ENCODE assay signal across 1 cellular context in genomic region chr20:57389695-57390603, GRCh38.
TF ChIP-seq lines count a peak whose summit lies in the region.

No MANE protein-coding gene starts in this region.

TF ChIP-seq in K562, 482 proteins besides CTCF, POLR2A, EP300 and RAD21 (continued from another document and continues in another):
- TF ChIP-seq, protein P1, sequence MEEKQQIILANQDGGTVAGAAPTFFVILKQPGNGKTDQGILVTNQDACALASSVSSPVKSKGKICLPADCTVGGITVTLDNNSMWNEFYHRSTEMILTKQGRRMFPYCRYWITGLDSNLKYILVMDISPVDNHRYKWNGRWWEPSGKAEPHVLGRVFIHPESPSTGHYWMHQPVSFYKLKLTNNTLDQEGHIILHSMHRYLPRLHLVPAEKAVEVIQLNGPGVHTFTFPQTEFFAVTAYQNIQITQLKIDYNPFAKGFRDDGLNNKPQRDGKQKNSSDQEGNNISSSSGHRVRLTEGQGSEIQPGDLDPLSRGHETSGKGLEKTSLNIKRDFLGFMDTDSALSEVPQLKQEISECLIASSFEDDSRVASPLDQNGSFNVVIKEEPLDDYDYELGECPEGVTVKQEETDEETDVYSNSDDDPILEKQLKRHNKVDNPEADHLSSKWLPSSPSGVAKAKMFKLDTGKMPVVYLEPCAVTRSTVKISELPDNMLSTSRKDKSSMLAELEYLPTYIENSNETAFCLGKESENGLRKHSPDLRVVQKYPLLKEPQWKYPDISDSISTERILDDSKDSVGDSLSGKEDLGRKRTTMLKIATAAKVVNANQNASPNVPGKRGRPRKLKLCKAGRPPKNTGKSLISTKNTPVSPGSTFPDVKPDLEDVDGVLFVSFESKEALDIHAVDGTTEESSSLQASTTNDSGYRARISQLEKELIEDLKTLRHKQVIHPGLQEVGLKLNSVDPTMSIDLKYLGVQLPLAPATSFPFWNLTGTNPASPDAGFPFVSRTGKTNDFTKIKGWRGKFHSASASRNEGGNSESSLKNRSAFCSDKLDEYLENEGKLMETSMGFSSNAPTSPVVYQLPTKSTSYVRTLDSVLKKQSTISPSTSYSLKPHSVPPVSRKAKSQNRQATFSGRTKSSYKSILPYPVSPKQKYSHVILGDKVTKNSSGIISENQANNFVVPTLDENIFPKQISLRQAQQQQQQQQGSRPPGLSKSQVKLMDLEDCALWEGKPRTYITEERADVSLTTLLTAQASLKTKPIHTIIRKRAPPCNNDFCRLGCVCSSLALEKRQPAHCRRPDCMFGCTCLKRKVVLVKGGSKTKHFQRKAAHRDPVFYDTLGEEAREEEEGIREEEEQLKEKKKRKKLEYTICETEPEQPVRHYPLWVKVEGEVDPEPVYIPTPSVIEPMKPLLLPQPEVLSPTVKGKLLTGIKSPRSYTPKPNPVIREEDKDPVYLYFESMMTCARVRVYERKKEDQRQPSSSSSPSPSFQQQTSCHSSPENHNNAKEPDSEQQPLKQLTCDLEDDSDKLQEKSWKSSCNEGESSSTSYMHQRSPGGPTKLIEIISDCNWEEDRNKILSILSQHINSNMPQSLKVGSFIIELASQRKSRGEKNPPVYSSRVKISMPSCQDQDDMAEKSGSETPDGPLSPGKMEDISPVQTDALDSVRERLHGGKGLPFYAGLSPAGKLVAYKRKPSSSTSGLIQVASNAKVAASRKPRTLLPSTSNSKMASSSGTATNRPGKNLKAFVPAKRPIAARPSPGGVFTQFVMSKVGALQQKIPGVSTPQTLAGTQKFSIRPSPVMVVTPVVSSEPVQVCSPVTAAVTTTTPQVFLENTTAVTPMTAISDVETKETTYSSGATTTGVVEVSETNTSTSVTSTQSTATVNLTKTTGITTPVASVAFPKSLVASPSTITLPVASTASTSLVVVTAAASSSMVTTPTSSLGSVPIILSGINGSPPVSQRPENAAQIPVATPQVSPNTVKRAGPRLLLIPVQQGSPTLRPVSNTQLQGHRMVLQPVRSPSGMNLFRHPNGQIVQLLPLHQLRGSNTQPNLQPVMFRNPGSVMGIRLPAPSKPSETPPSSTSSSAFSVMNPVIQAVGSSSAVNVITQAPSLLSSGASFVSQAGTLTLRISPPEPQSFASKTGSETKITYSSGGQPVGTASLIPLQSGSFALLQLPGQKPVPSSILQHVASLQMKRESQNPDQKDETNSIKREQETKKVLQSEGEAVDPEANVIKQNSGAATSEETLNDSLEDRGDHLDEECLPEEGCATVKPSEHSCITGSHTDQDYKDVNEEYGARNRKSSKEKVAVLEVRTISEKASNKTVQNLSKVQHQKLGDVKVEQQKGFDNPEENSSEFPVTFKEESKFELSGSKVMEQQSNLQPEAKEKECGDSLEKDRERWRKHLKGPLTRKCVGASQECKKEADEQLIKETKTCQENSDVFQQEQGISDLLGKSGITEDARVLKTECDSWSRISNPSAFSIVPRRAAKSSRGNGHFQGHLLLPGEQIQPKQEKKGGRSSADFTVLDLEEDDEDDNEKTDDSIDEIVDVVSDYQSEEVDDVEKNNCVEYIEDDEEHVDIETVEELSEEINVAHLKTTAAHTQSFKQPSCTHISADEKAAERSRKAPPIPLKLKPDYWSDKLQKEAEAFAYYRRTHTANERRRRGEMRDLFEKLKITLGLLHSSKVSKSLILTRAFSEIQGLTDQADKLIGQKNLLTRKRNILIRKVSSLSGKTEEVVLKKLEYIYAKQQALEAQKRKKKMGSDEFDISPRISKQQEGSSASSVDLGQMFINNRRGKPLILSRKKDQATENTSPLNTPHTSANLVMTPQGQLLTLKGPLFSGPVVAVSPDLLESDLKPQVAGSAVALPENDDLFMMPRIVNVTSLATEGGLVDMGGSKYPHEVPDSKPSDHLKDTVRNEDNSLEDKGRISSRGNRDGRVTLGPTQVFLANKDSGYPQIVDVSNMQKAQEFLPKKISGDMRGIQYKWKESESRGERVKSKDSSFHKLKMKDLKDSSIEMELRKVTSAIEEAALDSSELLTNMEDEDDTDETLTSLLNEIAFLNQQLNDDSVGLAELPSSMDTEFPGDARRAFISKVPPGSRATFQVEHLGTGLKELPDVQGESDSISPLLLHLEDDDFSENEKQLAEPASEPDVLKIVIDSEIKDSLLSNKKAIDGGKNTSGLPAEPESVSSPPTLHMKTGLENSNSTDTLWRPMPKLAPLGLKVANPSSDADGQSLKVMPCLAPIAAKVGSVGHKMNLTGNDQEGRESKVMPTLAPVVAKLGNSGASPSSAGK (IDR thresholded peaks at IDR 0.05) = peak; percentile 90
- TF ChIP-seq NCOA1 (IDR thresholded peaks at IDR 0.05; ENCODE audit: low read depth) (0 out of 2 replicates have a peak, but pooled peaks have one; percentile 52), CTCFL (IDR thresholded peaks at IDR 0.05; ENCODE audit: borderline replicate concordance, insufficient read depth, low read depth, low read length, poor library complexity, severe bottlenecking) (no peak), DPF2 (IDR thresholded peaks at IDR 0.05) (peak; percentile 76), ZNF583 (CRISPR knock-in tag; IDR thresholded peaks at IDR 0.05) (peak; percentile 80; the same call in 1 of the 2 replicates), MXI1 (IDR thresholded peaks at IDR 0.05; ENCODE audit: low read depth, low read length) (no peak), STAG1 (CRISPR knock-in tag; IDR thresholded peaks at IDR 0.05; ENCODE audit: borderline replicate concordance) (no peak), KLF13 (tag; IDR thresholded peaks at IDR 0.05; ENCODE audit: borderline replicate concordance, low read depth) (no peak), BRCA1 (IDR thresholded peaks at IDR 0.05) (no peak), BRCA1 (CRISPR knock-in tag; IDR thresholded peaks at IDR 0.05) (no peak), PML (IDR thresholded peaks at IDR 0.05; ENCODE audit: low read length) (no peak), NFRKB (IDR thresholded peaks at IDR 0.05; ENCODE audit: low read depth) (peak; percentile 97), IFI16 (CRISPR knock-in tag; IDR thresholded peaks at IDR 0.05) (no peak), KDM5B (IDR thresholded peaks at IDR 0.05; ENCODE audit: insufficient replicate concordance, low read depth, low read length) (peak; percentile 43), RFX7 (CRISPR knock-in tag; IDR thresholded peaks at IDR 0.05) (no peak), ZNF584 (CRISPR knock-in tag; IDR thresholded peaks at IDR 0.05; ENCODE audit: low read depth) (no peak; the same call in 1 of the 2 replicates), HNRNPL (IDR thresholded peaks at IDR 0.05; ENCODE audit: low read depth, low read length) (no peak), ZNF57 (CRISPR knock-in tag; IDR thresholded peaks at IDR 0.05) (no peak)
- TF ChIP-seq, protein P2, sequence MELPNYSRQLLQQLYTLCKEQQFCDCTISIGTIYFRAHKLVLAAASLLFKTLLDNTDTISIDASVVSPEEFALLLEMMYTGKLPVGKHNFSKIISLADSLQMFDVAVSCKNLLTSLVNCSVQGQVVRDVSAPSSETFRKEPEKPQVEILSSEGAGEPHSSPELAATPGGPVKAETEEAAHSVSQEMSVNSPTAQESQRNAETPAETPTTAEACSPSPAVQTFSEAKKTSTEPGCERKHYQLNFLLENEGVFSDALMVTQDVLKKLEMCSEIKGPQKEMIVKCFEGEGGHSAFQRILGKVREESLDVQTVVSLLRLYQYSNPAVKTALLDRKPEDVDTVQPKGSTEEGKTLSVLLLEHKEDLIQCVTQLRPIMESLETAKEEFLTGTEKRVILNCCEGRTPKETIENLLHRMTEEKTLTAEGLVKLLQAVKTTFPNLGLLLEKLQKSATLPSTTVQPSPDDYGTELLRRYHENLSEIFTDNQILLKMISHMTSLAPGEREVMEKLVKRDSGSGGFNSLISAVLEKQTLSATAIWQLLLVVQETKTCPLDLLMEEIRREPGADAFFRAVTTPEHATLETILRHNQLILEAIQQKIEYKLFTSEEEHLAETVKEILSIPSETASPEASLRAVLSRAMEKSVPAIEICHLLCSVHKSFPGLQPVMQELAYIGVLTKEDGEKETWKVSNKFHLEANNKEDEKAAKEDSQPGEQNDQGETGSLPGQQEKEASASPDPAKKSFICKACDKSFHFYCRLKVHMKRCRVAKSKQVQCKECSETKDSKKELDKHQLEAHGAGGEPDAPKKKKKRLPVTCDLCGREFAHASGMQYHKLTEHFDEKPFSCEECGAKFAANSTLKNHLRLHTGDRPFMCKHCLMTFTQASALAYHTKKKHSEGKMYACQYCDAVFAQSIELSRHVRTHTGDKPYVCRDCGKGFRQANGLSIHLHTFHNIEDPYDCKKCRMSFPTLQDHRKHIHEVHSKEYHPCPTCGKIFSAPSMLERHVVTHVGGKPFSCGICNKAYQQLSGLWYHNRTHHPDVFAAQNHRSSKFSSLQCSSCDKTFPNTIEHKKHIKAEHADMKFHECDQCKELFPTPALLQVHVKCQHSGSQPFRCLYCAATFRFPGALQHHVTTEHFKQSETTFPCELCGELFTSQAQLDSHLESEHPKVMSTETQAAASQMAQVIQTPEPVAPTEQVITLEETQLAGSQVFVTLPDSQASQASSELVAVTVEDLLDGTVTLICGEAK (IDR thresholded peaks at IDR 0.05) = 0 out of 2 replicates have a peak, but pooled peaks have one; percentile 48
- TF ChIP-seq, protein P2 (CRISPR knock-in tag; IDR thresholded peaks at IDR 0.05) = no peak
- TF ChIP-seq, protein P3, sequence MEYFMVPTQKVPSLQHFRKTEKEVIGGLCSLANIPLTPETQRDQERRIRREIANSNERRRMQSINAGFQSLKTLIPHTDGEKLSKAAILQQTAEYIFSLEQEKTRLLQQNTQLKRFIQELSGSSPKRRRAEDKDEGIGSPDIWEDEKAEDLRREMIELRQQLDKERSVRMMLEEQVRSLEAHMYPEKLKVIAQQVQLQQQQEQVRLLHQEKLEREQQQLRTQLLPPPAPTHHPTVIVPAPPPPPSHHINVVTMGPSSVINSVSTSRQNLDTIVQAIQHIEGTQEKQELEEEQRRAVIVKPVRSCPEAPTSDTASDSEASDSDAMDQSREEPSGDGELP (CRISPR knock-in tag; IDR thresholded peaks at IDR 0.05; ENCODE audit: borderline replicate concordance) = peak; percentile 35; the same call in 1 of the 2 replicates
- TF ChIP-seq, protein P4, sequence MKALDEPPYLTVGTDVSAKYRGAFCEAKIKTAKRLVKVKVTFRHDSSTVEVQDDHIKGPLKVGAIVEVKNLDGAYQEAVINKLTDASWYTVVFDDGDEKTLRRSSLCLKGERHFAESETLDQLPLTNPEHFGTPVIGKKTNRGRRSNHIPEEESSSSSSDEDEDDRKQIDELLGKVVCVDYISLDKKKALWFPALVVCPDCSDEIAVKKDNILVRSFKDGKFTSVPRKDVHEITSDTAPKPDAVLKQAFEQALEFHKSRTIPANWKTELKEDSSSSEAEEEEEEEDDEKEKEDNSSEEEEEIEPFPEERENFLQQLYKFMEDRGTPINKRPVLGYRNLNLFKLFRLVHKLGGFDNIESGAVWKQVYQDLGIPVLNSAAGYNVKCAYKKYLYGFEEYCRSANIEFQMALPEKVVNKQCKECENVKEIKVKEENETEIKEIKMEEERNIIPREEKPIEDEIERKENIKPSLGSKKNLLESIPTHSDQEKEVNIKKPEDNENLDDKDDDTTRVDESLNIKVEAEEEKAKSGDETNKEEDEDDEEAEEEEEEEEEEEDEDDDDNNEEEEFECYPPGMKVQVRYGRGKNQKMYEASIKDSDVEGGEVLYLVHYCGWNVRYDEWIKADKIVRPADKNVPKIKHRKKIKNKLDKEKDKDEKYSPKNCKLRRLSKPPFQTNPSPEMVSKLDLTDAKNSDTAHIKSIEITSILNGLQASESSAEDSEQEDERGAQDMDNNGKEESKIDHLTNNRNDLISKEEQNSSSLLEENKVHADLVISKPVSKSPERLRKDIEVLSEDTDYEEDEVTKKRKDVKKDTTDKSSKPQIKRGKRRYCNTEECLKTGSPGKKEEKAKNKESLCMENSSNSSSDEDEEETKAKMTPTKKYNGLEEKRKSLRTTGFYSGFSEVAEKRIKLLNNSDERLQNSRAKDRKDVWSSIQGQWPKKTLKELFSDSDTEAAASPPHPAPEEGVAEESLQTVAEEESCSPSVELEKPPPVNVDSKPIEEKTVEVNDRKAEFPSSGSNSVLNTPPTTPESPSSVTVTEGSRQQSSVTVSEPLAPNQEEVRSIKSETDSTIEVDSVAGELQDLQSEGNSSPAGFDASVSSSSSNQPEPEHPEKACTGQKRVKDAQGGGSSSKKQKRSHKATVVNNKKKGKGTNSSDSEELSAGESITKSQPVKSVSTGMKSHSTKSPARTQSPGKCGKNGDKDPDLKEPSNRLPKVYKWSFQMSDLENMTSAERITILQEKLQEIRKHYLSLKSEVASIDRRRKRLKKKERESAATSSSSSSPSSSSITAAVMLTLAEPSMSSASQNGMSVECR (CRISPR knock-in tag; IDR thresholded peaks at IDR 0.05) = peak; percentile 12; the same call in 1 of the 2 replicates
